ENCODE assay signal across 11 cellular contexts in the genomic region with DNA sequence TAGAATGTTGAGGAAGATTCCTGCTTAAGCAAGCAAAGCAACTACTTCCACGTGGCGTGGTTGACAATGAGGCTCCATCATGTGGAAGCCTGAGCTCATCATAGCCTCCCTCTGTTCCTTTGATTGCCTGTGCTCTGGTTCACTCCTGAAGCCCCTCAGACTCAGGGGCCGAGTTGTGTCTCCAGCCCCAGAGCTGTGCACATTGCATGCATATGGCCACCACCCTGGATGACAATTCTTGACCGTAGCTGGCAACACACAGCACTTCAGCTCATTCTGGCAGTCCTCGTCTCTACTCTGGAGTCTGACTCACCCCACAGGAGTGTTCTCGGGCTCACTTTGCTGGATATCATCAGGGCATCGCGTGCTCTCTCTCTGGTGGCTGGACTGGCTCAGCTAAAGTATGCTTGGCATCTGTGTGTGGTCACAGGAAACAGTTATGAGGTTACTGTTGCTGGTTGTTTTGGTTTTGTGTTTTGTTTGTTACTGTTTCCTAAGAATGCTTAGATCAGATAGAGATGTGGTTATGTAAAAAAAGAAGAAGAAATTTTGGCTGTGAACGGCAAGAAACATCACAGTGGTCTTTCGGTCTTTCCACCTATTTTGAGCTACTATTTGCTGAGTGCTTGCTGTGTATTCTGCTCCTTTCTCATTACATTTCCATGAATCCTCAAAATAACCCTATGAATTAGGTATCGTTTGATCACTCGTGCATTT. TPM values are rescaled to one million over a fixed set of nuclear protein-coding genes. Genes with fewer than 3 reads are reported as not detected.
DNase-seq lines count a peak whose midpoint lies in the region; ATAC-seq lines count a peak whose summit lies in the region.
"Had no signal": no experiment of that assay in that cellular context is flagged by ENCODE, and none has a peak within 500 bp of the region (broad histone marks: within the 10 kb centered on the region; RNA-seq: fewer than 3 reads in every experiment).

No MANE protein-coding gene starts in this region.

- peaks cover 14% of the 10 kb centered on the region for H3K4me1 Mint-ChIP-seq in activated CD8-positive, alpha-beta memory T cell treated with anti-CD3 and anti-CD28 coated beads, Interleukin-2, amount 10 ng/mL, durations not matched to agents 7 days and 5 days
- no peaks in the 10 kb centered on the region for H3K4me1 Mint-ChIP-seq in activated naive CD8-positive, alpha-beta T cell treated with anti-CD3 and anti-CD28 coated beads, Interleukin-2, amount 50 U/mL, for 24 hours

- H3K27me3 Mint-ChIP-seq in activated CD8-positive, alpha-beta memory T cell treated with anti-CD3 and anti-CD28 coated beads, Interleukin-2, amount 10 ng/mL, durations not matched to agents 7 days and 5 days, result peaks cover 2% of the 10 kb centered on the region
- H3K27me3 Mint-ChIP-seq in activated naive CD8-positive, alpha-beta T cell treated with anti-CD3 and anti-CD28 coated beads, Interleukin-2, amount 50 U/mL, for 24 hours, result no peaks in the 10 kb centered on the region

- no peak overlapping the region for H3K4me3 ChIP-seq in urinary bladder (ENCODE audit: low read depth, low read length)
- H3K4me3 ChIP-seq: pancreas had no signal

- peak overlapping the region; percentile 18 for H3K27ac ChIP-seq in urinary bladder (ENCODE audit: low read depth)
- H3K27ac ChIP-seq: pancreas, WERI-Rb-1 had no signal

- H3K9me3 Mint-ChIP-seq in activated CD8-positive, alpha-beta memory T cell treated with anti-CD3 and anti-CD28 coated beads, Interleukin-2, amount 10 ng/mL, durations not matched to agents 7 days and 5 days (ENCODE audit: low read depth), result no peaks in the 10 kb centered on the region
- no peaks in the 10 kb centered on the region for H3K9me3 Mint-ChIP-seq in activated naive CD8-positive, alpha-beta T cell treated with anti-CD3 and anti-CD28 coated beads, Interleukin-2, amount 50 U/mL, for 24 hours

- DNase-seq in activated CD8-positive, alpha-beta memory T cell treated with anti-CD3 and anti-CD28 coated beads, Interleukin-2, amount 10 ng/mL, durations not matched to agents 7 days and 5 days, result peak; percentile 48
- DNase-seq in activated CD8-positive, alpha-beta memory T cell treated with anti-CD3 and anti-CD28 coated beads, Interleukin-2, amount 50 U/mL, for 48 hours, result no peak
- no peak for DNase-seq in activated naive CD8-positive, alpha-beta T cell treated with anti-CD3 and anti-CD28 coated beads, Interleukin-2, amount 50 U/mL, for 24 hours
- DNase-seq in left ventricle myocardium superior, result peak; percentile 53
- DNase-seq: COR-L47, WERI-Rb-1 had no signal

- peak; percentile 63 for ATAC-seq in activated CD8-positive, alpha-beta memory T cell treated with anti-CD3 and anti-CD28 coated beads, Interleukin-2, amount 10 ng/mL, durations not matched to agents 7 days and 5 days
- peak; percentile 25 for ATAC-seq in activated naive CD8-positive, alpha-beta T cell treated with anti-CD3 and anti-CD28 coated beads, Interleukin-2, amount 50 U/mL, for 24 hours
- peak; percentile 98 for ATAC-seq in left ventricle myocardium superior
- no peak for ATAC-seq in HG02938 (IDR thresholded peaks at IDR 0.05; ENCODE audit: unreplicated experiment)
- no peak for ATAC-seq in HG03159 (IDR thresholded peaks at IDR 0.05; ENCODE audit: unreplicated experiment)
- no peak for ATAC-seq in GM21576 (IDR thresholded peaks at IDR 0.05; ENCODE audit: unreplicated experiment)

- H3K36me3 Mint-ChIP-seq in activated CD8-positive, alpha-beta memory T cell treated with anti-CD3 and anti-CD28 coated beads, Interleukin-2, amount 10 ng/mL, durations not matched to agents 7 days and 5 days, result no peaks in the 10 kb centered on the region
- H3K36me3 Mint-ChIP-seq in activated naive CD8-positive, alpha-beta T cell treated with anti-CD3 and anti-CD28 coated beads, Interleukin-2, amount 50 U/mL, for 24 hours (ENCODE audit: low read depth), result no peaks in the 10 kb centered on the region

- H3K4me1 ChIP-seq in urinary bladder (ENCODE audit: insufficient read depth), result no peaks in the 10 kb centered on the region

- intact Hi-C loops in left ventricle myocardium superior (cut with micrococcal nuclease), result no loop called here

- CTCF ChIA-PET in activated CD8-positive, alpha-beta memory T cell treated with anti-CD3 and anti-CD28 coated beads, Interleukin-2, amount 10 ng/mL, durations not matched to agents 7 days and 5 days (lab: Charles Lee), result interaction anchor here (1.4 kb wide), 2 partner anchors 14 to 27 kb away, joined by 4 read pairs; no protein-coding TSS in a partner anchor

- H3K4me3 Mint-ChIP-seq in activated CD8-positive, alpha-beta memory T cell treated with anti-CD3 and anti-CD28 coated beads, Interleukin-2, amount 10 ng/mL, durations not matched to agents 7 days and 5 days, result no peak overlapping the region
- no peak overlapping the region for H3K4me3 Mint-ChIP-seq in activated naive CD8-positive, alpha-beta T cell treated with anti-CD3 and anti-CD28 coated beads, Interleukin-2, amount 50 U/mL, for 24 hours

- no peaks in the 10 kb centered on the region for H3K36me3 ChIP-seq in urinary bladder (ENCODE audit: insufficient read depth)
- H3K36me3 ChIP-seq: pancreas, WERI-Rb-1 had no signal

- 49% methylated on average over 12 of the region's 12 CpGs for WGBS in urinary bladder

- no peak overlapping the region for H3K27ac Mint-ChIP-seq in activated CD8-positive, alpha-beta memory T cell treated with anti-CD3 and anti-CD28 coated beads, Interleukin-2, amount 10 ng/mL, durations not matched to agents 7 days and 5 days
- H3K27ac Mint-ChIP-seq in activated naive CD8-positive, alpha-beta T cell treated with anti-CD3 and anti-CD28 coated beads, Interleukin-2, amount 50 U/mL, for 24 hours, result no peak overlapping the region

RNA-seq across cellular contexts. Expression of a gene that starts 41.6 kb away (rescaled TPM):
- 10 to 100 TPM; 36.1 to 41.2 TPM for total RNA-seq in activated CD8-positive, alpha-beta memory T cell treated with anti-CD3 and anti-CD28 coated beads, Interleukin-2, amount 10 ng/mL, durations not matched to agents 7 days and 5 days
- total RNA-seq in left ventricle myocardium superior (87.3 TPM), urinary bladder (62.1 TPM)
- 42.2 TPM for polyA plus RNA-seq in urinary bladder

Comparison
In these comparisons a context has a peak if more than half of its experiments do, and no peak if none do; other contexts are left out.
1. DNase-seq: peak in activated CD8-positive, alpha-beta memory T cell treated with anti-CD3 and anti-CD28 coated beads, Interleukin-2, amount 10 ng/mL, durations not matched to agents 7 days and 5 days (single experiment) and left ventricle myocardium superior (single experiment); none in activated CD8-positive, alpha-beta memory T cell treated with anti-CD3 and anti-CD28 coated beads, Interleukin-2, amount 50 U/mL, for 48 hours (single experiment) and activated naive CD8-positive, alpha-beta T cell treated with anti-CD3 and anti-CD28 coated beads, Interleukin-2, amount 50 U/mL, for 24 hours (single experiment).
2. ATAC-seq: peak in activated CD8-positive, alpha-beta memory T cell treated with anti-CD3 and anti-CD28 coated beads, Interleukin-2, amount 10 ng/mL, durations not matched to agents 7 days and 5 days (single experiment), activated naive CD8-positive, alpha-beta T cell treated with anti-CD3 and anti-CD28 coated beads, Interleukin-2, amount 50 U/mL, for 24 hours (single experiment) and left ventricle myocardium superior (single experiment); none in HG02938 (single experiment), HG03159 (single experiment) and GM21576 (single experiment).